ENCODE assay signal across 17 cellular contexts in the genomic region with DNA sequence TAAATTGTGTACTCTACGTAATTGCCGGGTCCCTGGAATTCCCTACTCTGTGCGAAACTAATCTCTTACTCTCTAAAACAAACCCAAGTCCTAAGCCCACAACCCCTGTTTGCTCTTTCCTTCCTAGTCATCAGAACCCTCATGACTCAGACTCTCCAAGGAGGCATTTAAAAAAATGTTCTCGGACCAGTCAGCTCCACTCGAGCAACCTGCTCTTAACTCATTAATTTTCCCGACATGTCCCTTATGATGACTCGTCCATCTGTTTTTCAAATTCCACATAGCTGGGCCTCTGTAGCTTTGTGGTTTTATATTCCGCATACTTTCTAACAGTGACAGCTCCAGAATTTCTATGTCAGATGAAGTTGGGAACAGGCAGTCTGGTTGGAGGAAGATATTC. TPM values are rescaled to one million over a fixed set of nuclear protein-coding genes. Genes with fewer than 3 reads are reported as not detected.
DNase-seq lines count a peak whose midpoint lies in the region; ATAC-seq, FAIRE-seq and TF ChIP-seq lines count a peak whose summit lies in the region.
"Had no signal": no experiment of that assay in that cellular context is flagged by ENCODE, and none has a peak within 500 bp of the region (broad histone marks: within the 10 kb centered on the region; RNA-seq: fewer than 3 reads in every experiment).

No MANE protein-coding gene starts in this region.

- H3K27ac ChIP-seq in left ventricle myocardium inferior (replicated peaks) (peak overlapping the region; percentile 19), dorsolateral prefrontal cortex (no peak overlapping the region)

- H3K27me3 ChIP-seq in left ventricle myocardium inferior (ENCODE audit: low read depth) (no peaks in the 10 kb centered on the region), adipocyte (replicated peaks; ENCODE audit: control insufficient read depth, insufficient read depth, low read length) (no peaks in the 10 kb centered on the region), dorsolateral prefrontal cortex (no peaks in the 10 kb centered on the region)
- H3K27me3 ChIP-seq: upper lobe of left lung had no signal

- DNase-seq in left ventricle myocardium inferior (no peak), Right ventricle myocardium superior (no peak), adipocyte (ENCODE audit: low read depth) (peak; percentile 85), foreskin melanocyte (peak; percentile 40), urothelium cell line (ENCODE audit: low spot score) (peak; percentile 82), dorsolateral prefrontal cortex (no peak)
- DNase-seq: activated CD4-positive, CD25-positive, alpha-beta regulatory T cell treated with anti-CD3 and anti-CD28 coated beads, Interleukin-2, amount 50 U/mL, for 72 hours; activated naive CD4-positive, alpha-beta T cell treated with anti-CD3 and anti-CD28 coated beads for 36 hours; naive B cell; NCI-H1092; RPMI8226; stimulated activated CD4-positive, alpha-beta T cell treated with anti-CD3 and anti-CD28 coated beads, Interleukin-4, amount 100 ng/mL, for 1 hour had no signal

- no peaks in the 10 kb centered on the region for H3K9me3 ChIP-seq in left ventricle myocardium inferior (replicated peaks)
- H3K9me3 ChIP-seq in adipocyte (ENCODE audit: control insufficient read depth, low read length), result no peaks in the 10 kb centered on the region
- H3K9me3 ChIP-seq: upper lobe of left lung had no signal

- intact Hi-C loops in left ventricle myocardium inferior (cut with micrococcal nuclease), result no loop called here
- intact Hi-C loops in Right ventricle myocardium superior (cut with DNase I), result no loop called here
- intact Hi-C loops in dorsolateral prefrontal cortex (cut with DNase I), result no loop called here

- ATAC-seq in Right ventricle myocardium superior (ENCODE audit: poor library complexity), result no peak
- ATAC-seq in GM18511 (IDR thresholded peaks at IDR 0.05; ENCODE audit: unreplicated experiment), result no peak
- no peak for ATAC-seq in HG03432 (IDR thresholded peaks at IDR 0.05; ENCODE audit: unreplicated experiment)

- no peak for FAIRE-seq in urothelium cell line (lab: Jason Lieb, UNC)
- FAIRE-seq: GM12891 had no signal

- H3K9ac ChIP-seq in adipocyte (ENCODE audit: low read length), result no peak overlapping the region

- TF ChIP-seq CTCF in left ventricle myocardium inferior (IDR thresholded peaks at IDR 0.05; ENCODE audit: borderline replicate concordance) (no peak), dorsolateral prefrontal cortex (IDR thresholded peaks at IDR 0.05 in 54 of 56, conservative IDR thresholded peaks at IDR 0.05 in 2 of 56; ENCODE audit: low read depth in 1 of 56, partially characterized antibody in 56 of 56) (no peak)

- no peak overlapping the region for H3K4me3 ChIP-seq in left ventricle myocardium inferior
- no peak overlapping the region for H3K4me3 ChIP-seq in adipocyte (ENCODE audit: low read length)
- no peak overlapping the region for H3K4me3 ChIP-seq in dorsolateral prefrontal cortex
- H3K4me3 ChIP-seq: upper lobe of left lung had no signal

- H3K36me3 ChIP-seq in left ventricle myocardium inferior (no peaks in the 10 kb centered on the region), adipocyte (ENCODE audit: control insufficient read depth, insufficient read depth, low read length, severe bottlenecking) (no peaks in the 10 kb centered on the region)
- H3K36me3 ChIP-seq: upper lobe of left lung had no signal

- H3K4me1 ChIP-seq in left ventricle myocardium inferior (peaks cover 33% of the 10 kb centered on the region), adipocyte (ENCODE audit: control insufficient read depth, insufficient read depth, low read length) (peaks cover 26% of the 10 kb centered on the region)

RNA-seq across cellular contexts. Expression of gene MUC22, which starts 2.6 kb away (rescaled TPM):
- total RNA-seq in left ventricle myocardium inferior (0.08 TPM), Right ventricle myocardium superior (0.19 TPM), dorsolateral prefrontal cortex (not detected)
- total RNA-seq: activated naive CD4-positive, alpha-beta T cell treated with anti-CD3 and anti-CD28 coated beads for 36 hours; B cell had no signal

RNA-seq across cellular contexts. Expression of gene MUC21, which starts 24.2 kb away (rescaled TPM):
- total RNA-seq in left ventricle myocardium inferior (not detected), Right ventricle myocardium superior (not detected), dorsolateral prefrontal cortex (under 1 TPM in 1 of 120 experiments, not detected in 119; 0.19 TPM)
- total RNA-seq: activated naive CD4-positive, alpha-beta T cell treated with anti-CD3 and anti-CD28 coated beads for 36 hours; B cell had no signal

Comparison
In these comparisons a context has a peak if more than half of its experiments do, and no peak if none do; other contexts are left out.
1. DNase-seq: peak in adipocyte (single experiment), foreskin melanocyte (single experiment) and urothelium cell line (single experiment); none in left ventricle myocardium inferior (single experiment), Right ventricle myocardium superior (single experiment) and dorsolateral prefrontal cortex (0 of 10).